In genomic region chr11:63841554-63841953, GRCh38 we compare ENCODE assay signal across 8 cellular contexts. TPM values are rescaled to one million over a fixed set of nuclear protein-coding genes. Genes with fewer than 3 reads are reported as not detected.
DNase-seq lines count a peak whose midpoint lies in the region; ATAC-seq and TF ChIP-seq lines count a peak whose summit lies in the region.

No MANE protein-coding gene starts in this region.

- no peak overlapping the region for H3K27ac ChIP-seq in DOHH2 (ENCODE audit: low read depth, low read length)

- peaks cover 81% of the 10 kb centered on the region for H3K79me2 ChIP-seq in DOHH2 (ENCODE audit: control insufficient read depth, low read length)

- no peaks in the 10 kb centered on the region for H3K36me3 Mint-ChIP-seq in natural killer cell

- H3K4me3 Mint-ChIP-seq in natural killer cell = peak overlapping the region; percentile 89

- H3K27me3 ChIP-seq in DOHH2 (ENCODE audit: control insufficient read depth, low read length) = no peaks in the 10 kb centered on the region

- peak overlapping the region; percentile 78 for H3K4me2 ChIP-seq in DOHH2 (ENCODE audit: low read length)

- H3F3A ChIP-seq in DOHH2 (ENCODE audit: control insufficient read depth, insufficient read depth) = peaks cover 4% of the 10 kb centered on the region

- H3K4me1 Mint-ChIP-seq in natural killer cell = peaks cover 74 to 81% of the 10 kb centered on the region in 2 donors

- intact Hi-C loops in natural killer cell (cut with micrococcal nuclease) (no loop called here), sciatic nerve (cut with DNase I) (no loop called here)

- H3K9me3 Mint-ChIP-seq in natural killer cell = no peaks in the 10 kb centered on the region

- peaks cover 33% of the 10 kb centered on the region for H4K20me1 ChIP-seq in DOHH2 (ENCODE audit: control insufficient read depth, insufficient read depth, low read depth, low read length)

- H3K27ac Mint-ChIP-seq in natural killer cell = peak overlapping the region; percentile 75 to 86

- no peaks in the 10 kb centered on the region for H3K27me3 Mint-ChIP-seq in natural killer cell (ENCODE audit: low read depth in 2 of 2)

- peak overlapping the region; percentile 88 for H3K4me3 ChIP-seq in DOHH2 (ENCODE audit: low read length)

- DNase-seq in NCI-H345 (lab: John Stamatoyannopoulos, UW) (peak; percentile 71), dermis blood vessel endothelial cell (peak; percentile 42), natural killer cell (no peak), sciatic nerve (ENCODE audit: low spot score) (no peak)

- peaks cover 69% of the 10 kb centered on the region for H3K36me3 ChIP-seq in DOHH2 (ENCODE audit: control insufficient read depth, low read length)

- no peaks in the 10 kb centered on the region for H3K9me2 ChIP-seq in DOHH2 (replicated peaks; ENCODE audit: control insufficient read depth, low read length)

- H3K4me1 ChIP-seq in DOHH2 (ENCODE audit: control insufficient read depth, low read length) = peaks cover 32% of the 10 kb centered on the region

- ATAC-seq in natural killer cell (no peak), sciatic nerve (no peak), GM21737 (IDR thresholded peaks at IDR 0.05; ENCODE audit: unreplicated experiment) (no peak), GM18511 (IDR thresholded peaks at IDR 0.05; ENCODE audit: unreplicated experiment) (no peak), HG03045 (IDR thresholded peaks at IDR 0.05; ENCODE audit: unreplicated experiment) (no peak)

- no peaks in the 10 kb centered on the region for H3K9me3 ChIP-seq in DOHH2 (ENCODE audit: control insufficient read depth, insufficient read depth, low read length)

- TF ChIP-seq CTCF in DOHH2 (IDR thresholded peaks at IDR 0.05; ENCODE audit: low read depth, low read length, poor library complexity, severe bottlenecking) = no peak
- TF ChIP-seq CTCF in natural killer cell (IDR thresholded peaks at IDR 0.05) = no peak

RNA-seq across cellular contexts. Expression of gene MARK2, which starts 2.6 kb away (rescaled TPM):
- 12.1 and 15.1 TPM in 2 replicates for total RNA-seq in dermis blood vessel endothelial cell
- total RNA-seq in natural killer cell = 10 to 100 TPM; 63.8 to 88.4 (median 80.2) TPM
- total RNA-seq in sciatic nerve = 29.8 TPM

RNA-seq across cellular contexts. Expression of gene SPINDOC, which starts 28.3 kb away (rescaled TPM):
- 14.3 and 22.4 TPM in 2 replicates for total RNA-seq in dermis blood vessel endothelial cell
- 10 to 100 TPM; 15.6 to 25.3 (median 21.1) TPM for total RNA-seq in natural killer cell
- 16.0 TPM for total RNA-seq in sciatic nerve

Comparison
In these comparisons a context has a peak if more than half of its experiments do, and no peak if none do; other contexts are left out.
1. DNase-seq: peak in NCI-H345 (single experiment) and dermis blood vessel endothelial cell (single experiment); none in natural killer cell (single experiment) and sciatic nerve (single experiment).